Comparison of ENCODE assay signal across 8 cellular contexts in genomic region chr12:56723352-56723751, GRCh38. TPM values are rescaled to one million over a fixed set of nuclear protein-coding genes. Genes with fewer than 3 reads are reported as not detected.
A peak's percentile ranks its signal among the peaks of the same experiment; 100 is the strongest.
DNase-seq lines count a peak whose midpoint lies in the region; ATAC-seq and FAIRE-seq lines count a peak whose summit lies in the region.

No MANE protein-coding gene starts in this region.

- H3K27ac ChIP-seq in ACC112 (ENCODE audit: low read depth, low read length), result 0 out of 2 replicates have a peak overlapping the region, but pooled peaks have one; percentile 80

- H3K36me3 Mint-ChIP-seq in IgD-negative memory B cell, result peaks cover 6% of the 10 kb centered on the region
- peaks cover 48% of the 10 kb centered on the region for H3K36me3 Mint-ChIP-seq in central memory CD8-positive, alpha-beta T cell (ENCODE audit: insufficient read depth)
- peaks cover 12 to 28% of the 10 kb centered on the region in 2 donors for H3K36me3 Mint-ChIP-seq in naive B cell

- peak overlapping the region; percentile 92 for H3K4me3 ChIP-seq in ACC112 (ENCODE audit: low read depth, low read length)

- no peak for FAIRE-seq in HTR-8/SVneo (lab: Jason Lieb, UNC)

- H3K9me3 Mint-ChIP-seq in IgD-negative memory B cell (no peaks in the 10 kb centered on the region), naive B cell (no peaks in the 10 kb centered on the region)
- no peaks in the 10 kb centered on the region for H3K9me3 Mint-ChIP-seq in central memory CD8-positive, alpha-beta T cell

- no peaks in the 10 kb centered on the region for H3K27me3 ChIP-seq in ACC112 (ENCODE audit: insufficient read depth, low read length)

- H3K4me1 Mint-ChIP-seq in IgD-negative memory B cell (peaks cover 53 to 65% (median 54%) of the 10 kb centered on the region in 3 donors), naive B cell (peaks cover 56 to 75% (median 59%) of the 10 kb centered on the region in 3 donors)
- peaks cover 77% of the 10 kb centered on the region for H3K4me1 Mint-ChIP-seq in central memory CD8-positive, alpha-beta T cell

- ATAC-seq in central memory CD8-positive, alpha-beta T cell (replicated peaks; ENCODE audit: extremely low read depth, poor library complexity, severe bottlenecking), result no peak
- no peak for ATAC-seq in naive B cell (ENCODE audit: low read depth in 2 of 2)
- ATAC-seq in GM19397 (IDR thresholded peaks at IDR 0.05; ENCODE audit: unreplicated experiment), result no peak
- no peak for ATAC-seq in GM19351 (IDR thresholded peaks at IDR 0.05; ENCODE audit: unreplicated experiment)

- no peak for DNase-seq in central memory CD8-positive, alpha-beta T cell (ENCODE audit: low spot score in 2 of 2)
- DNase-seq in naive B cell (no peak), HTR-8/SVneo (ENCODE audit: insufficient read length, low spot score) (no peak), LoVo (ENCODE audit: low spot score) (no peak)

- peak overlapping the region; percentile 87 to 99 (median 97) for H3K4me3 Mint-ChIP-seq in IgD-negative memory B cell
- peak overlapping the region; percentile 99 for H3K4me3 Mint-ChIP-seq in central memory CD8-positive, alpha-beta T cell
- peak overlapping the region; percentile 89 to 100 (median 97) for H3K4me3 Mint-ChIP-seq in naive B cell

- H3K27me3 Mint-ChIP-seq in IgD-negative memory B cell (no peaks in the 10 kb centered on the region), naive B cell (no peaks in the 10 kb centered on the region)
- no peaks in the 10 kb centered on the region for H3K27me3 Mint-ChIP-seq in central memory CD8-positive, alpha-beta T cell

- H3K4me1 ChIP-seq in ACC112 (ENCODE audit: control insufficient read depth, insufficient read depth, low read length, unreplicated experiment), result peaks cover 47% of the 10 kb centered on the region

- peaks cover 39% of the 10 kb centered on the region for H3K36me3 ChIP-seq in ACC112 (ENCODE audit: insufficient read depth, low read length)

- peaks cover 68% of the 10 kb centered on the region for H3K79me2 ChIP-seq in ACC112 (ENCODE audit: control insufficient read depth, insufficient read depth, low read length, unreplicated experiment)

- peak overlapping the region; percentile 63 to 98 (median 79) for H3K27ac Mint-ChIP-seq in IgD-negative memory B cell
- peak overlapping the region; percentile 99 for H3K27ac Mint-ChIP-seq in central memory CD8-positive, alpha-beta T cell (ENCODE audit: low read depth)
- H3K27ac Mint-ChIP-seq in naive B cell, result peak overlapping the region in 3 of 6 donors; percentile 73 to 99 (median 92)

- H2AFZ ChIP-seq in ACC112 (ENCODE audit: low read length, unreplicated experiment), result no peak overlapping the region

RNA-seq across cellular contexts. Expression of gene NACA, which starts 1.7 kb away (rescaled TPM):
- polyA plus RNA-seq in IgD-negative memory B cell (1,127 TPM), naive B cell (ENCODE audit: low read depth in 6 of 6) (1,000 to 10,000 TPM in 5 of 6 donors, 100 to 1,000 TPM in 1; 936 to 1,276 (median 1,162) TPM)

RNA-seq across cellular contexts. Expression of gene PRIM1, which starts 28.8 kb away (rescaled TPM):
- polyA plus RNA-seq in IgD-negative memory B cell (38.0 TPM), naive B cell (ENCODE audit: low read depth in 6 of 6) (10 to 100 TPM; 27.2 to 50.9 (median 37.5) TPM)

RNA-seq across cellular contexts. Expression of gene PTGES3, which starts 35.3 kb away (rescaled TPM):
- polyA plus RNA-seq in IgD-negative memory B cell, result 246 TPM
- 100 to 1,000 TPM; 176 to 270 (median 203) TPM for polyA plus RNA-seq in naive B cell (ENCODE audit: low read depth in 6 of 6)

RNA-seq across cellular contexts. Expression of gene HSD17B6, which starts 39.8 kb away (rescaled TPM):
- polyA plus RNA-seq in IgD-negative memory B cell (1.7 TPM), naive B cell (ENCODE audit: low read depth in 6 of 6) (under 1 TPM in 5 of 6 donors, not detected in 1; 0.20 to 0.91 (median 0.60) TPM)
